9 cellular contexts compared by ENCODE assay signal in genomic region chr3:43765417-43766030, GRCh38.
DNase-seq lines count a peak whose midpoint lies in the region; ATAC-seq and TF ChIP-seq lines count a peak whose summit lies in the region.
"Had no signal": no experiment of that assay in that cellular context is flagged by ENCODE, and none has a peak within 500 bp of the region (broad histone marks: within the 10 kb centered on the region; RNA-seq: fewer than 3 reads in every experiment).

No MANE protein-coding gene starts in this region.

- H3K27me3 ChIP-seq in osteoblast (ENCODE audit: insufficient read depth, low read length): no peaks in the 10 kb centered on the region
- H3K27me3 ChIP-seq: neutrophil had no signal

- no peaks in the 10 kb centered on the region for H4K20me1 ChIP-seq in osteoblast (ENCODE audit: insufficient read depth, low read length)

- peak overlapping the region; percentile 25 for H3K4me2 ChIP-seq in osteoblast (ENCODE audit: insufficient read depth, low read length)

- no peaks in the 10 kb centered on the region for H3K79me2 ChIP-seq in osteoblast (ENCODE audit: insufficient read depth, low read length)

- peak overlapping the region; percentile 15 for H2AFZ ChIP-seq in osteoblast (ENCODE audit: low read length)

- peak overlapping the region; percentile 9 for H3K4me3 ChIP-seq in osteoblast (ENCODE audit: insufficient read depth, low read length)

- DNase-seq in HCEC 1CT (peak; percentile 74), NCI-H510A (lab: John Stamatoyannopoulos, UW) (peak; percentile 9), epithelial cell of prostate (ENCODE audit: low read depth, low spot score) (no peak), osteoblast (ENCODE audit: insufficient read length, low spot score, missing footprints) (no peak), HuH-7 (ENCODE audit: low spot score) (no peak), dermis blood vessel endothelial cell (no peak)
- DNase-seq: GOT3 had no signal

- H3K9me3 ChIP-seq in osteoblast (ENCODE audit: low read depth, low read length): no peaks in the 10 kb centered on the region
- H3K9me3 ChIP-seq: neutrophil had no signal

- no peak for ATAC-seq in HG03571 (IDR thresholded peaks at IDR 0.05; ENCODE audit: unreplicated experiment)

- no peak for TF ChIP-seq CTCF in osteoblast (IDR thresholded peaks at IDR 0.05; ENCODE audit: extremely low read depth, low read depth, low read length)

- peaks cover 41% of the 10 kb centered on the region for H3K4me1 ChIP-seq in osteoblast (ENCODE audit: insufficient read depth, low read length)

- H3K27ac ChIP-seq in epithelial cell of prostate (peak overlapping the region; percentile 95), osteoblast (ENCODE audit: low read depth, low read length) (peak overlapping the region; percentile 50)
- H3K27ac ChIP-seq: neutrophil had no signal

- no peaks in the 10 kb centered on the region for H3K36me3 ChIP-seq in osteoblast (ENCODE audit: insufficient read depth, low read length)
- H3K36me3 ChIP-seq: neutrophil had no signal

Comparison
In these comparisons a context has a peak if more than half of its experiments do, and no peak if none do; other contexts are left out.
1. DNase-seq: peak in HCEC 1CT (single experiment) and NCI-H510A (single experiment); none in epithelial cell of prostate (single experiment), osteoblast (single experiment), HuH-7 (single experiment) and dermis blood vessel endothelial cell (single experiment).